Comparison of ENCODE assay signal across 25 cellular contexts in genomic region chr10:129394739-129395298, GRCh38.
"Had no signal": no experiment of that assay in that cellular context is flagged by ENCODE, and none has a peak within 500 bp of the region (broad histone marks: within the 10 kb centered on the region; RNA-seq: fewer than 3 reads in every experiment).

No MANE protein-coding gene starts in this region.

- H3K4me1 ChIP-seq: gastrocnemius medialis, psoas muscle, right lobe of liver, upper lobe of right lung, vagina had no signal

- H3K27ac ChIP-seq: dorsolateral prefrontal cortex, epithelial cell of prostate, gastrocnemius medialis, ovary, psoas muscle, right lobe of liver, thoracic aorta, transverse colon, upper lobe of right lung, vagina had no signal

- H3K9me3 ChIP-seq: gastrocnemius medialis, mucosa of descending colon, ovary, psoas muscle, right lobe of liver, thoracic aorta, transverse colon, upper lobe of right lung, vagina had no signal

- H3K4me3 ChIP-seq: dorsolateral prefrontal cortex, gastrocnemius medialis, mucosa of descending colon, ovary, psoas muscle, right lobe of liver, thoracic aorta, transverse colon, upper lobe of right lung, vagina had no signal

- ATAC-seq: esophagus mucosa; gastrocnemius medialis; left lobe of liver; mucosa of descending colon; natural killer cell treated with Interleukin-12 subunit alpha and Interleukin-12 subunit beta and Interleukin-15 and Interleukin-18, amount 100 ng/mL, for 72 hours; psoas muscle; right lobe of liver; stimulated activated naive B cell treated with anti-CD40 and anti-IgM and Interleukin-4, amounts not matched to agents 10 μg/mL and 1 μg/mL and 100 μg/mL, for 72 hours; upper lobe of right lung had no signal

- H3K27me3 ChIP-seq: ovary, right lobe of liver, vagina had no signal

- H3K36me3 ChIP-seq: gastrocnemius medialis, ovary, right lobe of liver, thoracic aorta, transverse colon, upper lobe of right lung, vagina had no signal

- DNase-seq: effector CD4-positive, alpha-beta T cell; foreskin fibroblast; gastrocnemius medialis; kidney; mesenchymal stem cell; mucosa of descending colon; naive B cell; nucleus accumbens; ovary; posterior cingulate gyrus; psoas muscle; right lobe of liver; small intestine; stimulated activated CD4-positive, alpha-beta T cell treated with anti-CD3 and anti-CD28 coated beads, Interleukin-15, amount 100 ng/mL, for 24 hours; stimulated activated CD4-positive, alpha-beta T cell treated with anti-CD3 and anti-CD28 coated beads, Interleukin-2, amount 100 ng/mL, for 48 hours; stimulated activated naive B cell treated with anti-CD40 and anti-IgM and Interleukin-4, amounts not matched to agents 10 μg/mL and 1 μg/mL and 100 μg/mL, for 72 hours; transverse colon; upper lobe of right lung had no signal
